In the genomic region with DNA sequence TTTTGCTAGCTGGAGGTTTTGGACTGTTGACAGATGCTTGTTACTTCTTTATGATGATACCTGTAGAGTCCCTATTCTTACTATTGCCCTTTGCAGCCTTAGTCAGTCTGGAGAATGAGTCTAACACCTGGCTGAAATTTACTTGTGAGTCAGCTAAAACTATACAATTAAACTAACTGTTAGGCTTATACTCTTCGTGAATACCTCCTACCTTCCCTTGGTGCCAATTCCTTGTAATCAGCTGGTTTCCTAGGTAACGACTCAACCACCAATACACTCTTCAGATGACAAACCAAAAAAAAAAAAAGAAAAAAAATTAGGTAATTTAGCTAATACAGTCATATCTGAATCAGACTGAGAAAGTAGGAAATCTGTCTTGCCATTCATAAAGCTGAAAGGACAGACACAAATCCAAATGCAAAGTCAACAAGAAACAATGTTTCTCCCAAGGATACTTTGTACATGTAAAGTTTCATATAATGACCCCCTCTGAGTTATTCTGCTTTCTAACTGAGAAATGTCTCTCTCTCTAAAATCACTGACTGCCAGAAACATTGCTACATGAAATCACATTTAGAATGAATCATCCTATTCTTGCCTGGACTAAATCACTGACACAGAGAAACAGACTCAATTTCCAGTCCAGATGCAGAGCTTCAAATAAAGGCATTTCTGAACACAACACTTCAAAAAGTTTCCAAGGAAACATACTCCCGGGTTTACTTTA, we compare ENCODE assay signal across 8 cellular contexts. TPM values are rescaled to one million over a fixed set of nuclear protein-coding genes. Genes with fewer than 3 reads are reported as not detected.
DNase-seq lines count a peak whose midpoint lies in the region; FAIRE-seq and TF ChIP-seq lines count a peak whose summit lies in the region.
"Had no signal": no experiment of that assay in that cellular context is flagged by ENCODE, and none has a peak within 500 bp of the region (broad histone marks: within the 10 kb centered on the region; RNA-seq: fewer than 3 reads in every experiment).

No MANE protein-coding gene starts in this region.

- peaks cover 57% of the 10 kb centered on the region for H3F3A ChIP-seq in GM23248 (ENCODE audit: insufficient read depth)

- H3K9me2 ChIP-seq in GM23248 (ENCODE audit: insufficient read depth) = no peaks in the 10 kb centered on the region

- peaks cover 45% of the 10 kb centered on the region for H3K79me2 ChIP-seq in GM23248 (ENCODE audit: insufficient read depth)

- no peaks in the 10 kb centered on the region for H3K9me3 ChIP-seq in GM23248 (ENCODE audit: low read depth)

- in situ Hi-C loops in GM23248 (cut with MboI) = no loop called here

- peak overlapping the region; percentile 51 for H3K4me2 ChIP-seq in GM23248 (ENCODE audit: unreplicated experiment)

- no peak for FAIRE-seq in GM12892 (lab: Jason Lieb, UNC)

- DNase-seq in GM23248 (peak; percentile 96), RPMI7951 (ENCODE audit: low read depth) (peak; percentile 37), fibroblast of gingiva (ENCODE audit: low read depth) (peak; percentile 89), putamen (ENCODE audit: low spot score) (peak; percentile 53), GM12892 (ENCODE audit: insufficient read length) (no peak), Kasumi-1 (lab: John Stamatoyannopoulos, UW) (no peak), GM10248 (ENCODE audit: extremely low spot score) (no peak)
- DNase-seq: GDM1 had no signal

- no peaks in the 10 kb centered on the region for H3K27me3 ChIP-seq in GM23248 (replicated peaks; ENCODE audit: insufficient read depth)

- H2AFZ ChIP-seq in GM23248 = no peak overlapping the region

- WGBS in GM23248 (ENCODE audit: low coverage in 1 of 2, low lambda C conversion rate in 2 of 2, missing lambda C conversion rate in 2 of 2), 2 experiments = 6 to 11% methylated on average over 3 of the region's 3 CpGs

- no peak for TF ChIP-seq CTCF in GM10248 (IDR thresholded peaks at IDR 0.05; ENCODE audit: control extremely low read depth, extremely low read depth, low read depth, missing control alignments)

- TF ChIP-seq POLR2A in GM12892 (IDR thresholded peaks at IDR 0.05; ENCODE audit: low read depth, low read length) = no peak

- H3K27ac ChIP-seq in GM23248 = peak overlapping the region; percentile 91

- H3K36me3 ChIP-seq in GM23248 (ENCODE audit: low read depth) = peaks cover 54% of the 10 kb centered on the region

- H4K20me1 ChIP-seq in GM23248 (ENCODE audit: insufficient read depth) = peaks cover 3% of the 10 kb centered on the region; the same call in 1 of the 2 replicates

- H3K4me1 ChIP-seq in GM23248 (ENCODE audit: insufficient read depth) = peaks cover 21% of the 10 kb centered on the region

- CTCF ChIA-PET in GM10248 (lab: Yijun Ruan, JAX) = no interaction called here

- peak overlapping the region; percentile 65 for H3K9ac ChIP-seq in GM23248

- POLR2A ChIA-PET in GM10248 (lab: Yijun Ruan, JAX) = no interaction called here

- no peak overlapping the region for H3K4me3 ChIP-seq in GM23248

RNA-seq across cellular contexts. Expression of gene CDKL1, which starts 56.5 kb away (rescaled TPM):
- 1.1 and 5.0 TPM in 2 replicates for total RNA-seq in GM23248 (2014; rRNA removed; shearing (Covaris generic))
- 2.2 and 2.9 TPM in 2 replicates for polyA plus RNA-seq in GM23248 (2016; fragmentation: Nextera tagmentation; extraction: Ambion mirVana)
- 4.6 and 7.3 TPM in 2 replicates for total RNA-seq in RPMI7951 (2014; rRNA removed; shearing (Covaris generic))
- 3.0 TPM for polyA plus RNA-seq in GM12892 (2012; ENCODE audit: missing spikeins)

Comparison
In these comparisons a context has a peak if more than half of its experiments do, and no peak if none do; other contexts are left out.
1. DNase-seq: peak in GM23248 (single experiment), RPMI7951 (single experiment), fibroblast of gingiva (single experiment) and putamen (single experiment); none in GM12892 (single experiment), Kasumi-1 (0 of 2) and GM10248 (single experiment).